7 cellular contexts compared by ENCODE assay signal in the genomic region with DNA sequence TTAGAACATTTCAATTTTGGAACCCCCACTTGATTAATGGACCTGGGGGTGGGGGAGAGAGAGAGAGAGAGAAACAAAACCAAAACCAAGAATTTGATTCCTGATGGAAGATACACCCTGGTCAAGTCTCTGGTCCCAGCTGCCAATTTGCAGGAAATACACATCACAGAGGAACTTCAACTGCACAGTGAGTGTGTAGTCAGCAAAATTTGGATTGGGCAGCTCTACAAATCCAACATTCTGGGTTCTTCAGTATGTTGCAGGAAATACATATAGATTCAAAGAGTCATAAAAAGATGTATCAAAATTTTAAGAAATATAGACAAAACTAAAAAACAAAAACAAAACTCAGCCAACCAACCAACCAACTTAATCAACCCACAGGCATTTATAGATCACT.
"Had no signal": no experiment of that assay in that cellular context is flagged by ENCODE, and none has a peak within 500 bp of the region (broad histone marks: within the 10 kb centered on the region; RNA-seq: fewer than 3 reads in every experiment).

No MANE protein-coding gene starts in this region.

- H3K9ac ChIP-seq: KMS-11 had no signal

- H3K4me2 ChIP-seq: KMS-11 had no signal

- FAIRE-seq: HTR-8/SVneo had no signal

- DNase-seq: IMR-90, KBM-7, KG1 had no signal

- H3K27ac Mint-ChIP-seq: IgD-negative memory B cell had no signal

- H3K4me3 Mint-ChIP-seq: IgD-negative memory B cell had no signal

- H3K27ac ChIP-seq: HL-60, KMS-11 had no signal
